In genomic region chr1:61078611-61079010, GRCh38 we compare ENCODE assay signal across 8 cellular contexts.
DNase-seq lines count a peak whose midpoint lies in the region; ATAC-seq and TF ChIP-seq lines count a peak whose summit lies in the region.

No MANE protein-coding gene starts in this region.

- H3K4me1 ChIP-seq in BLaER1 treated with 17β-estradiol and CSF1 and Interleukin-3, amounts not matched to agents 10 nM and 100 nM: peaks cover 13 to 30% (median 23%) of the 10 kb centered on the region in 10 experiments
- H3K4me1 ChIP-seq in OCI-LY1 (ENCODE audit: insufficient read depth, low read length, severe bottlenecking) (peaks cover 49% of the 10 kb centered on the region), duodenal mucosa (ENCODE audit: control insufficient read depth in 1 of 2, insufficient read depth in 2 of 2, low read length in 2 of 2) (peaks cover 40 to 43% of the 10 kb centered on the region in 2 donors)

- H3K27me3 Mint-ChIP-seq in nephron (ENCODE audit: low read depth): peaks cover 10% of the 10 kb centered on the region

- peak overlapping the region; percentile 87 to 98 (median 97) for H3K4me3 Mint-ChIP-seq in nephron

- peaks cover 5% of the 10 kb centered on the region; the same call in 1 of the 2 replicates for H3F3A ChIP-seq in OCI-LY1 (ENCODE audit: insufficient read depth, low read length)

- peak overlapping the region in 2 of 11 experiments; percentile 27 to 40; a peak in 3 of 22 replicates for H3K27ac ChIP-seq in BLaER1 treated with 17β-estradiol and CSF1 and Interleukin-3, amounts not matched to agents 10 nM and 100 nM
- H3K27ac ChIP-seq in OCI-LY1 (ENCODE audit: low read depth, low read length, poor library complexity, severe bottlenecking) (peak overlapping the region; percentile 93), duodenal mucosa (ENCODE audit: low read depth, low read length) (peak overlapping the region; percentile 8)

- no peaks in the 10 kb centered on the region for H3K36me3 ChIP-seq in BLaER1 treated with 17β-estradiol and CSF1 and Interleukin-3, amounts not matched to agents 10 nM and 100 nM
- H3K36me3 ChIP-seq in OCI-LY1 (ENCODE audit: insufficient read depth, low read length): no peaks in the 10 kb centered on the region
- H3K36me3 ChIP-seq in duodenal mucosa (ENCODE audit: control insufficient read depth in 1 of 2, insufficient read depth in 2 of 2, low read length in 2 of 2): no peaks in the 10 kb centered on the region

- no peak for ATAC-seq in HG02938 (IDR thresholded peaks at IDR 0.05; ENCODE audit: unreplicated experiment)
- ATAC-seq in GM21619 (IDR thresholded peaks at IDR 0.05; ENCODE audit: unreplicated experiment): no peak

- peaks cover 47% of the 10 kb centered on the region for H3K4me1 Mint-ChIP-seq in nephron

- H3K9me3 ChIP-seq in BLaER1 treated with 17β-estradiol and CSF1 and Interleukin-3, amounts not matched to agents 10 nM and 100 nM (replicated peaks in 1 of 11): no peaks in the 10 kb centered on the region
- no peaks in the 10 kb centered on the region for H3K9me3 ChIP-seq in OCI-LY1 (ENCODE audit: low read length)
- no peaks in the 10 kb centered on the region for H3K9me3 ChIP-seq in duodenal mucosa (ENCODE audit: control insufficient read depth in 1 of 2, low read length in 2 of 2)

- TF ChIP-seq CTCF in OCI-LY1 (IDR thresholded peaks at IDR 0.05; ENCODE audit: low read length) (no peak), nephron (IDR thresholded peaks at IDR 0.05; ENCODE audit: unreplicated experiment in 3 of 3) (no peak), GM13976 (IDR thresholded peaks at IDR 0.05; ENCODE audit: borderline replicate concordance, control extremely low read depth, extremely low read depth, insufficient read depth, missing control alignments) (no peak)

- peak overlapping the region; percentile 88 to 97 (median 96) for H3K27ac Mint-ChIP-seq in nephron

- H4K20me1 ChIP-seq in BLaER1 treated with 17β-estradiol and CSF1 and Interleukin-3, amounts not matched to agents 10 nM and 100 nM: peaks cover 0 to 71% (median 35%) of the 10 kb centered on the region in 11 experiments; a peak in 18 of 22 replicates
- H4K20me1 ChIP-seq in OCI-LY1 (ENCODE audit: insufficient read depth, low read length): no peaks in the 10 kb centered on the region

- H3K9me3 Mint-ChIP-seq in nephron: no peaks in the 10 kb centered on the region

- in situ Hi-C loops in GM13976 (cut with MboI; ENCODE audit: low sequenced_read_pairs, unreplicated experiment): no loop called here

- no peaks in the 10 kb centered on the region for H3K9me2 ChIP-seq in OCI-LY1 (ENCODE audit: low read depth, low read length)

- 0 out of 2 replicates have a peak, but pooled peaks cover under 1% of the 10 kb centered on the region for H3K79me2 ChIP-seq in OCI-LY1 (ENCODE audit: insufficient read depth, low read length)

- DNase-seq in NCI-H1048 (lab: John Stamatoyannopoulos, UW) (no peak), GM13976 (ENCODE audit: low spot score) (no peak)

- H3K4me3 ChIP-seq in BLaER1 treated with 17β-estradiol and CSF1 and Interleukin-3, amounts not matched to agents 10 nM and 100 nM: peak overlapping the region in 3 of 10 experiments; percentile 52 to 62 (median 59); a peak in 5 of 20 replicates
- H3K4me3 ChIP-seq in OCI-LY1 (ENCODE audit: low read depth, low read length, poor library complexity, severe bottlenecking): peak overlapping the region; percentile 97
- H3K4me3 ChIP-seq in duodenal mucosa (ENCODE audit: low read depth in 1 of 2, low read length in 2 of 2): peak overlapping the region; percentile 86 to 87

- peaks cover 50 to 94% (median 87%) of the 10 kb centered on the region in 11 experiments for H3K27me3 ChIP-seq in BLaER1 treated with 17β-estradiol and CSF1 and Interleukin-3, amounts not matched to agents 10 nM and 100 nM
- no peaks in the 10 kb centered on the region for H3K27me3 ChIP-seq in OCI-LY1 (ENCODE audit: insufficient read depth, low read length)
- H3K27me3 ChIP-seq in duodenal mucosa (ENCODE audit: control insufficient read depth in 1 of 2, insufficient read depth in 2 of 2, low read length in 2 of 2): no peaks in the 10 kb centered on the region

- no peak overlapping the region for H2AFZ ChIP-seq in OCI-LY1 (ENCODE audit: low read length)

- no peaks in the 10 kb centered on the region for H3K36me3 Mint-ChIP-seq in nephron (ENCODE audit: low read depth)

- peak overlapping the region in 1 of 11 experiments; percentile 59; a peak in 1 of 22 replicates for H3K9ac ChIP-seq in BLaER1 treated with 17β-estradiol and CSF1 and Interleukin-3, amounts not matched to agents 10 nM and 100 nM
- peak overlapping the region; percentile 72 for H3K9ac ChIP-seq in OCI-LY1 (ENCODE audit: low read length)
- H3K9ac ChIP-seq in duodenal mucosa (ENCODE audit: low read depth in 1 of 2, low read length in 2 of 2): peak overlapping the region; percentile 4 to 48

- peak overlapping the region in 8 of 11 experiments; percentile 72 to 87 (median 81); a peak in 11 of 22 replicates for H3K4me2 ChIP-seq in BLaER1 treated with 17β-estradiol and CSF1 and Interleukin-3, amounts not matched to agents 10 nM and 100 nM
- H3K4me2 ChIP-seq in OCI-LY1 (ENCODE audit: low read length): peak overlapping the region; percentile 98
